Comparison of ENCODE assay signal across 1 cellular context in the genomic region with DNA sequence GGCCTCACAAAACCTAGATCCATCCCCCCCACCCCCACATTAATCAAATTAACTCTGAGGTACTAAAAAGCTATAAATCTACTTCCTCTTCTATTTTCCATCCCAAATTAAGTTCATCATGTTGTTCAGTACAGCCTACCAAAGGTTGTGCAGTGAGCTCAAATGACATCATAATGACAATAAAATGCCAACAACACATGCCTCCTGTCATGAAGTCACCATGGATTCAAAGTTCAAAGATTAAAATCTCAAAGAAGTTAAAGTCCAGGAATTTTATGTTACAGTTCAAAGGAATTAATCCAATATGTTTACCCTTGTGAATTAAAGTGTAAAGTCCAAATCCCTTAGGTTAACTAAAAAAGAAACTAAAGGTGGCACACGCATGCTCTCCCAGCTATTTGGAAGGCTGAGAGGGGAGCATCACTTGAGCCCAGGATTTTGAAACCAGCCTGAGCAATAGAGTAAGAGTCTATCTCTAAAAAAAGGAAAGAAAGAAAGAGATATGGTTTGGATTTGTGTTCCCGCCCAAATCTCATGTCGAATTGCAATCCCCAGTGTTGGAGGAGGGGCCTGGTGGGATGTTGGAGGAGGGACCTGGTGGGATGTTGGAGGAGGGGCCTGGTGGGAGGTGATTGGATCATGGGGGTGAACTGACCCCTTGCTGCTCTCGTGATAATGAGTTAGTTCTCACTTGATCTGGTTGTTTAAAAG.
TF ChIP-seq lines count a peak whose summit lies in the region.

No MANE protein-coding gene starts in this region.

TF ChIP-seq in HepG2, 621 proteins besides CTCF, POLR2A, EP300 and RAD21 (continued from another document):
- TF ChIP-seq, protein P1, sequence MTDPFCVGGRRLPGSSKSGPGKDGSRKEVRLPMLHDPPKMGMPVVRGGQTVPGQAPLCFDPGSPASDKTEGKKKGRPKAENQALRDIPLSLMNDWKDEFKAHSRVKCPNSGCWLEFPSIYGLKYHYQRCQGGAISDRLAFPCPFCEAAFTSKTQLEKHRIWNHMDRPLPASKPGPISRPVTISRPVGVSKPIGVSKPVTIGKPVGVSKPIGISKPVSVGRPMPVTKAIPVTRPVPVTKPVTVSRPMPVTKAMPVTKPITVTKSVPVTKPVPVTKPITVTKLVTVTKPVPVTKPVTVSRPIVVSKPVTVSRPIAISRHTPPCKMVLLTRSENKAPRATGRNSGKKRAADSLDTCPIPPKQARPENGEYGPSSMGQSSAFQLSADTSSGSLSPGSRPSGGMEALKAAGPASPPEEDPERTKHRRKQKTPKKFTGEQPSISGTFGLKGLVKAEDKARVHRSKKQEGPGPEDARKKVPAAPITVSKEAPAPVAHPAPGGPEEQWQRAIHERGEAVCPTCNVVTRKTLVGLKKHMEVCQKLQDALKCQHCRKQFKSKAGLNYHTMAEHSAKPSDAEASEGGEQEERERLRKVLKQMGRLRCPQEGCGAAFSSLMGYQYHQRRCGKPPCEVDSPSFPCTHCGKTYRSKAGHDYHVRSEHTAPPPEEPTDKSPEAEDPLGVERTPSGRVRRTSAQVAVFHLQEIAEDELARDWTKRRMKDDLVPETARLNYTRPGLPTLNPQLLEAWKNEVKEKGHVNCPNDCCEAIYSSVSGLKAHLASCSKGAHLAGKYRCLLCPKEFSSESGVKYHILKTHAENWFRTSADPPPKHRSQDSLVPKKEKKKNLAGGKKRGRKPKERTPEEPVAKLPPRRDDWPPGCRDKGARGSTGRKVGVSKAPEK (CRISPR knock-in tag; IDR thresholded peaks at IDR 0.05; ENCODE audit: borderline replicate concordance), result no peak
- TF ChIP-seq, protein P2, sequence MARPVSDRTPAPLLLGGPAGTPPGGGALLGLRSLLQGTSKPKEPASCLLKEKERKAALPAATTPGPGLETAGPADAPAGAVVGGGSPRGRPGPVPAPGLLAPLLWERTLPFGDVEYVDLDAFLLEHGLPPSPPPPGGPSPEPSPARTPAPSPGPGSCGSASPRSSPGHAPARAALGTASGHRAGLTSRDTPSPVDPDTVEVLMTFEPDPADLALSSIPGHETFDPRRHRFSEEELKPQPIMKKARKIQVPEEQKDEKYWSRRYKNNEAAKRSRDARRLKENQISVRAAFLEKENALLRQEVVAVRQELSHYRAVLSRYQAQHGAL (CRISPR knock-in tag; IDR thresholded peaks at IDR 0.05; ENCODE audit: not compliant biosample characterization), result no peak
- no peak for TF ChIP-seq ZNF83 (CRISPR knock-in tag; IDR thresholded peaks at IDR 0.05; ENCODE audit: borderline replicate concordance)
- no peak for TF ChIP-seq HMG20B (CRISPR knock-in tag; conservative IDR thresholded peaks at IDR 0.05)
- TF ChIP-seq, protein P3, sequence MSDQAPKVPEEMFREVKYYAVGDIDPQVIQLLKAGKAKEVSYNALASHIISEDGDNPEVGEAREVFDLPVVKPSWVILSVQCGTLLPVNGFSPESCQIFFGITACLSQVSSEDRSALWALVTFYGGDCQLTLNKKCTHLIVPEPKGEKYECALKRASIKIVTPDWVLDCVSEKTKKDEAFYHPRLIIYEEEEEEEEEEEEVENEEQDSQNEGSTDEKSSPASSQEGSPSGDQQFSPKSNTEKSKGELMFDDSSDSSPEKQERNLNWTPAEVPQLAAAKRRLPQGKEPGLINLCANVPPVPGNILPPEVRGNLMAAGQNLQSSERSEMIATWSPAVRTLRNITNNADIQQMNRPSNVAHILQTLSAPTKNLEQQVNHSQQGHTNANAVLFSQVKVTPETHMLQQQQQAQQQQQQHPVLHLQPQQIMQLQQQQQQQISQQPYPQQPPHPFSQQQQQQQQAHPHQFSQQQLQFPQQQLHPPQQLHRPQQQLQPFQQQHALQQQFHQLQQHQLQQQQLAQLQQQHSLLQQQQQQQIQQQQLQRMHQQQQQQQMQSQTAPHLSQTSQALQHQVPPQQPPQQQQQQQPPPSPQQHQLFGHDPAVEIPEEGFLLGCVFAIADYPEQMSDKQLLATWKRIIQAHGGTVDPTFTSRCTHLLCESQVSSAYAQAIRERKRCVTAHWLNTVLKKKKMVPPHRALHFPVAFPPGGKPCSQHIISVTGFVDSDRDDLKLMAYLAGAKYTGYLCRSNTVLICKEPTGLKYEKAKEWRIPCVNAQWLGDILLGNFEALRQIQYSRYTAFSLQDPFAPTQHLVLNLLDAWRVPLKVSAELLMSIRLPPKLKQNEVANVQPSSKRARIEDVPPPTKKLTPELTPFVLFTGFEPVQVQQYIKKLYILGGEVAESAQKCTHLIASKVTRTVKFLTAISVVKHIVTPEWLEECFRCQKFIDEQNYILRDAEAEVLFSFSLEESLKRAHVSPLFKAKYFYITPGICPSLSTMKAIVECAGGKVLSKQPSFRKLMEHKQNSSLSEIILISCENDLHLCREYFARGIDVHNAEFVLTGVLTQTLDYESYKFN (CRISPR knock-in tag; conservative IDR thresholded peaks at IDR 0.05), result 0 out of 2 replicates have a peak, but pooled peaks have one; percentile 10
- TF ChIP-seq PHF20 (CRISPR knock-in tag; IDR thresholded peaks at IDR 0.05), result no peak
- no peak for TF ChIP-seq SRF (IDR thresholded peaks at IDR 0.05; ENCODE audit: low read depth, low read length)
- TF ChIP-seq ZNF850 (CRISPR knock-in tag; conservative IDR thresholded peaks at IDR 0.05), result no peak
- no peak for TF ChIP-seq ZNF564 (CRISPR knock-in tag; IDR thresholded peaks at IDR 0.05)
- TF ChIP-seq, protein P4, sequence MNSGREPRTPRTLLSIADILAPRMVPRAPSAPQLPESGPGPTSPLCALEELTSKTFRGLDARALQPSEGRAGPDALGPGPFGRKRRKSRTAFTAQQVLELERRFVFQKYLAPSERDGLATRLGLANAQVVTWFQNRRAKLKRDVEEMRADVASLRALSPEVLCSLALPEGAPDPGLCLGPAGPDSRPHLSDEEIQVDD (CRISPR knock-in tag; IDR thresholded peaks at IDR 0.05; ENCODE audit: borderline replicate concordance), result no peak
- TF ChIP-seq ZSCAN20 (CRISPR knock-in tag; IDR thresholded peaks at IDR 0.05; ENCODE audit: borderline replicate concordance), result no peak
- no peak for TF ChIP-seq MTF1 (CRISPR knock-in tag; IDR thresholded peaks at IDR 0.05)
- peak; percentile 96 for TF ChIP-seq NCOR1 (IDR thresholded peaks at IDR 0.05; ENCODE audit: borderline replicate concordance, low read length)
- peak; percentile 59 for TF ChIP-seq ASH2L (IDR thresholded peaks at IDR 0.05; ENCODE audit: insufficient read length, low read depth, low read length)
- no peak for TF ChIP-seq SRSF4 (IDR thresholded peaks at IDR 0.05; ENCODE audit: low read depth, low read length, poor library complexity, severe bottlenecking)
- TF ChIP-seq REXO4 (CRISPR knock-in tag; IDR thresholded peaks at IDR 0.05; ENCODE audit: borderline replicate concordance), result no peak
- TF ChIP-seq SAP130 (CRISPR knock-in tag; IDR thresholded peaks at IDR 0.05; ENCODE audit: low read depth), result peak; percentile 23
- no peak for TF ChIP-seq GABPB1 (CRISPR knock-in tag; IDR thresholded peaks at IDR 0.05)
- no peak for TF ChIP-seq FIP1L1 (IDR thresholded peaks at IDR 0.05; ENCODE audit: borderline replicate concordance, insufficient read depth, low read depth, low read length)
- TF ChIP-seq, protein P5, sequence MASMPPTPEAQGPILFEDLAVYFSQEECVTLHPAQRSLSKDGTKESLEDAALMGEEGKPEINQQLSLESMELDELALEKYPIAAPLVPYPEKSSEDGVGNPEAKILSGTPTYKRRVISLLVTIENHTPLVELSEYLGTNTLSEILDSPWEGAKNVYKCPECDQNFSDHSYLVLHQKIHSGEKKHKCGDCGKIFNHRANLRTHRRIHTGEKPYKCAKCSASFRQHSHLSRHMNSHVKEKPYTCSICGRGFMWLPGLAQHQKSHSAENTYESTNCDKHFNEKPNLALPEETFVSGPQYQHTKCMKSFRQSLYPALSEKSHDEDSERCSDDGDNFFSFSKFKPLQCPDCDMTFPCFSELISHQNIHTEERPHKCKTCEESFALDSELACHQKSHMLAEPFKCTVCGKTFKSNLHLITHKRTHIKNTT (CRISPR knock-in tag; IDR thresholded peaks at IDR 0.05), result no peak
